8 cellular contexts compared by ENCODE assay signal in genomic region chr1:212477014-212477679, GRCh38. TPM values are rescaled to one million over a fixed set of nuclear protein-coding genes. Genes with fewer than 3 reads are reported as not detected.
DNase-seq lines count a peak whose midpoint lies in the region; ATAC-seq lines count a peak whose summit lies in the region.

No MANE protein-coding gene starts in this region.

- intact Hi-C loops in left colon (cut with DNase I, micrococcal nuclease) = loop anchor here in 1 of 2 donors (5.0 to 10.0 kb wide), 2 partner anchors 155 to 308 kb away; no protein-coding TSS in a partner anchor

- ATAC-seq in GM19328 (IDR thresholded peaks at IDR 0.05; ENCODE audit: unreplicated experiment) (peak; percentile 75), HG03432 (IDR thresholded peaks at IDR 0.05; ENCODE audit: unreplicated experiment) (peak; percentile 94), left colon (peak; percentile 86)

- DNase-seq in CD1c-positive myeloid dendritic cell (ENCODE audit: extremely low spot score) = peak; percentile 93
- peak; percentile 95 for DNase-seq in NCI-H510A treated with DMSO at 0.1 percent for 48 hours (lab: John Stamatoyannopoulos, UW)
- peak; percentile 64 for DNase-seq in activated CD4-positive, alpha-beta T cell treated with anti-CD3 and anti-CD28 coated beads for 1 hour
- peak; percentile 80 for DNase-seq in cerebellum (ENCODE audit: low spot score)
- DNase-seq in left colon = peak; percentile 83 to 85
- DNase-seq in stimulated activated CD4-positive, alpha-beta T cell treated with anti-CD3 and anti-CD28 coated beads, Interleukin-4, amount 100 ng/mL, for 4 hours = peak; percentile 59 to 73

RNA-seq across cellular contexts. Expression of gene NENF, which starts 44.4 kb away (rescaled TPM):
- total RNA-seq in cerebellum (9.5 TPM), left colon (10 to 100 TPM; 26.6 to 38.7 TPM)

Comparison
In these comparisons a context has a peak if more than half of its experiments do, and no peak if none do; other contexts are left out.
1. Peak in every context shown above with its lines: DNase-seq and ATAC-seq.